Comparison of ENCODE assay signal across 28 cellular contexts in the genomic region with DNA sequence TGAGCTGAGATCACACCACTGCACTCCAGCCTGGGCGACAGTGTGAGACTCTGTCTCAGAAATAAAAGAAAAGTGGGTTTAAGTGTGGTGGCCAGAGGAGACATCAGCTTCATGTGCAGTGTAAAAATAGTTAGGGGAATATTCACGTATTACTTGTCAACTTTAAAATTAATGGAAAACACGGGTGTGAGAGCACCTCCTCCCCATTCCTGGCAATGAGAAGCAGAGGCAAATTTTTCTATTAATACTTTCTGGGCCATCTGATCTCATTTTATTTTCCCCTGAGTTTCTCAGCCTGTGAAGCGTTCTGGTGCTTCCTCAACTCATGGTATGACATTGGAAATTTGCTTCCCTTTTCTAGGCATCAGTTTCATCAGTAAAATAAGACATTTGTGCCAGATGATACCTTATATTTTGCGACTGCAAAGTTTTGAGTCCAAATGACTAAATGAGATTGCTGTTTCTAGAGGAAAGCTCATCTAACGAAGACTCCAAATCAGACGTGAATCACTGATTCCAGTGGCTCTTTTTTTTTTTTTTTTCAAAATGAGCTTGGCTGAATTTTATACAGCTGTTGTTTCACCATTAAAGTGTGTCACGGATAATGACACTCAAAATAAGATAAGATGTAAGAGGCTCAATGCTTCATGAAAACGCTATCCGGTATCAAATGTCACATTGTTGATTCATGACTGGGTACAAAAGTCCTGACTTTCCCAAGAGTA.
A peak's percentile ranks its signal among the peaks of the same experiment; 100 is the strongest.
DNase-seq lines count a peak whose midpoint lies in the region; ATAC-seq, FAIRE-seq and TF ChIP-seq lines count a peak whose summit lies in the region.
"Had no signal": no experiment of that assay in that cellular context is flagged by ENCODE, and none has a peak within 500 bp of the region (broad histone marks: within the 10 kb centered on the region; RNA-seq: fewer than 3 reads in every experiment).

No MANE protein-coding gene starts in this region.

- CTCF ChIA-PET in A673 (lab: Charles Lee), result no interaction called here
- CTCF ChIA-PET in activated CD8-positive, alpha-beta T cell treated with anti-CD3 and anti-CD28 coated beads, Interleukin-2, amount 10 ng/mL, durations not matched to agents 7 days and 5 days (lab: Charles Lee), result no interaction called here

- WGBS in adrenal gland, 4 donors, result 53 to 57% (median 57%) methylated on average over 10 of the region's 10 CpGs

- no peak overlapping the region for H3K27ac Mint-ChIP-seq in astrocyte (ENCODE audit: unreplicated experiment)
- H3K27ac Mint-ChIP-seq in activated CD8-positive, alpha-beta T cell treated with anti-CD3 and anti-CD28 coated beads, Interleukin-2, amount 10 ng/mL, durations not matched to agents 7 days and 5 days, result no peak overlapping the region
- H3K27ac Mint-ChIP-seq: activated T-cell treated with anti-CD3 and anti-CD28 coated beads, Interleukin-2, amount 50 U/mL, for 72 hours; natural killer cell treated with Interleukin-12 subunit alpha and Interleukin-12 subunit beta and Interleukin-15 and Interleukin-18, amount 100 ng/mL, for 72 hours; T-cell had no signal

- TF ChIP-seq POLR2A in adrenal gland (IDR thresholded peaks at IDR 0.05), result no peak

- no peak overlapping the region for H3K27ac ChIP-seq in A673 (ENCODE audit: low read depth, low read length, poor library complexity, severe bottlenecking)
- H3K27ac ChIP-seq in astrocyte (ENCODE audit: low read depth, low read length), result no peak overlapping the region
- no peak overlapping the region for H3K27ac ChIP-seq in adrenal gland
- H3K27ac ChIP-seq: ascending aorta had no signal

- H2AFZ ChIP-seq in astrocyte (ENCODE audit: low read depth, low read length), result no peak overlapping the region

- H3K4me3 ChIP-seq in A673 (ENCODE audit: low read depth, low read length, poor library complexity, severe bottlenecking) (no peak overlapping the region), astrocyte (ENCODE audit: insufficient read depth, low read depth, low read length) (no peak overlapping the region), adrenal gland (no peak overlapping the region)
- H3K4me3 ChIP-seq: ascending aorta, pancreas, upper lobe of left lung had no signal

- DNase-seq in A673 (ENCODE audit: low spot score) (peak; percentile 28), EL (peak; percentile 32), astrocyte (ENCODE audit: low read depth) (peak; percentile 55), left ventricle myocardium superior (no peak), adrenal gland (no peak), GOT3 (lab: John Stamatoyannopoulos, UW) (no peak), NCI-H187 (lab: John Stamatoyannopoulos, UW) (no peak)
- no peak for DNase-seq in activated CD8-positive, alpha-beta T cell treated with anti-CD3 and anti-CD28 coated beads, Interleukin-2, amount 10 ng/mL, durations not matched to agents 7 days and 5 days
- DNase-seq: activated CD4-positive, alpha-beta T cell treated with anti-CD3 and anti-CD28 coated beads for 1 hour; activated CD8-positive, alpha-beta memory T cell treated with anti-CD3 and anti-CD28 coated beads for 24 hours; activated naive CD4-positive, alpha-beta T cell treated with anti-CD3 and anti-CD28 coated beads, Interleukin-2, amount 50 U/mL, for 16 hours; activated T-cell treated with anti-CD3 and anti-CD28 coated beads, Interleukin-2, amount 50 U/mL, for 72 hours; cerebellar nuclear complex; GDM1; HCEC 1CT; KG1; left cardiac atrium; NCI-H146; NCI-H2227 treated with DMSO at 0.1 percent for 48 hours; NCI-H82; pancreas; SIG-M5; T-cell had no signal

- H4K20me1 ChIP-seq in astrocyte (ENCODE audit: insufficient read depth, low read length), result no peaks in the 10 kb centered on the region

- H3K27me3 ChIP-seq in A673 (replicated peaks; ENCODE audit: insufficient read depth, low read depth, low read length, poor library complexity) (peaks cover 8% of the 10 kb centered on the region), astrocyte (ENCODE audit: insufficient read depth, low read length) (no peaks in the 10 kb centered on the region), adrenal gland (no peaks in the 10 kb centered on the region)
- H3K27me3 ChIP-seq: ascending aorta, pancreas, upper lobe of left lung had no signal

- POLR2A ChIA-PET in A673 (lab: Charles Lee; ENCODE audit: low non-redundant PET), result no interaction called here
- POLR2A ChIA-PET in activated CD8-positive, alpha-beta T cell treated with anti-CD3 and anti-CD28 coated beads, Interleukin-2, amount 10 ng/mL, durations not matched to agents 7 days and 5 days (lab: Charles Lee), result no interaction called here

- no peak overlapping the region for H3K4me2 ChIP-seq in astrocyte (ENCODE audit: low read length)

- peaks cover 9% of the 10 kb centered on the region for H3K9me3 Mint-ChIP-seq in astrocyte (ENCODE audit: unreplicated experiment)
- H3K9me3 Mint-ChIP-seq in activated CD8-positive, alpha-beta T cell treated with anti-CD3 and anti-CD28 coated beads, Interleukin-2, amount 10 ng/mL, durations not matched to agents 7 days and 5 days (ENCODE audit: insufficient read depth), result no peaks in the 10 kb centered on the region
- H3K9me3 Mint-ChIP-seq: activated T-cell treated with anti-CD3 and anti-CD28 coated beads, Interleukin-2, amount 50 U/mL, for 72 hours; natural killer cell treated with Interleukin-12 subunit alpha and Interleukin-12 subunit beta and Interleukin-15 and Interleukin-18, amount 100 ng/mL, for 72 hours; T-cell had no signal

- no TSS peak for BruUV-seq in A673 (replicated peaks; lab: Mats Ljungman, UMichigan)

- H3K36me3 Mint-ChIP-seq in astrocyte (ENCODE audit: low read depth, unreplicated experiment), result no peaks in the 10 kb centered on the region
- H3K36me3 Mint-ChIP-seq in activated CD8-positive, alpha-beta T cell treated with anti-CD3 and anti-CD28 coated beads, Interleukin-2, amount 10 ng/mL, durations not matched to agents 7 days and 5 days (ENCODE audit: low read depth), result no peaks in the 10 kb centered on the region
- H3K36me3 Mint-ChIP-seq: natural killer cell treated with Interleukin-12 subunit alpha and Interleukin-12 subunit beta and Interleukin-15 and Interleukin-18, amount 100 ng/mL, for 72 hours; T-cell had no signal

- no peaks in the 10 kb centered on the region for H3K79me2 ChIP-seq in astrocyte (ENCODE audit: insufficient read depth, low read length)

- H3K4me1 Mint-ChIP-seq in astrocyte (ENCODE audit: low read depth, unreplicated experiment), result peaks cover 13% of the 10 kb centered on the region
- no peaks in the 10 kb centered on the region for H3K4me1 Mint-ChIP-seq in activated CD8-positive, alpha-beta T cell treated with anti-CD3 and anti-CD28 coated beads, Interleukin-2, amount 10 ng/mL, durations not matched to agents 7 days and 5 days (ENCODE audit: low read depth)
- H3K4me1 Mint-ChIP-seq: T-cell had no signal

- ATAC-seq in left ventricle myocardium superior, result peak; percentile 66
- ATAC-seq in activated CD8-positive, alpha-beta T cell treated with anti-CD3 and anti-CD28 coated beads, Interleukin-2, amount 10 ng/mL, durations not matched to agents 7 days and 5 days, result no peak
- ATAC-seq: activated T-cell treated with anti-CD3 and anti-CD28 coated beads, Interleukin-2, amount 50 U/mL, for 72 hours; natural killer cell treated with Interleukin-12 subunit alpha and Interleukin-12 subunit beta and Interleukin-15 and Interleukin-18, amount 100 ng/mL, for 72 hours; sciatic nerve; T-cell had no signal

- no peak for FAIRE-seq in astrocyte (lab: Jason Lieb, UNC)
- FAIRE-seq: pancreas, TTC549 had no signal

- H3K27me3 Mint-ChIP-seq in astrocyte (ENCODE audit: low read depth, unreplicated experiment), result peaks cover 17% of the 10 kb centered on the region
- no peaks in the 10 kb centered on the region for H3K27me3 Mint-ChIP-seq in activated CD8-positive, alpha-beta T cell treated with anti-CD3 and anti-CD28 coated beads, Interleukin-2, amount 10 ng/mL, durations not matched to agents 7 days and 5 days (ENCODE audit: low read depth)

- H3K4me1 ChIP-seq in A673 (ENCODE audit: insufficient read depth, low read length, poor library complexity, severe bottlenecking) (no peaks in the 10 kb centered on the region), astrocyte (ENCODE audit: insufficient read depth, low read length) (peaks cover 14% of the 10 kb centered on the region), adrenal gland (replicated peaks in 1 of 2) (no peaks in the 10 kb centered on the region)
- H3K4me1 ChIP-seq: ascending aorta, pancreas, upper lobe of left lung had no signal

- H3K9ac ChIP-seq in astrocyte (ENCODE audit: low read length), result no peak overlapping the region

- H3K9me3 ChIP-seq in A673 (ENCODE audit: low read depth, low read length, poor library complexity, severe bottlenecking) (no peaks in the 10 kb centered on the region), astrocyte (ENCODE audit: insufficient read depth, low read depth, low read length) (no peaks in the 10 kb centered on the region), adrenal gland (replicated peaks in 1 of 3) (no peaks in the 10 kb centered on the region)
- H3K9me3 ChIP-seq: ascending aorta, pancreas, upper lobe of left lung had no signal

- no peaks in the 10 kb centered on the region for H3K36me3 ChIP-seq in A673 (ENCODE audit: insufficient read depth, low read length, poor library complexity, severe bottlenecking)
- no peaks in the 10 kb centered on the region for H3K36me3 ChIP-seq in astrocyte (ENCODE audit: insufficient read depth, low read length)
- no peaks in the 10 kb centered on the region for H3K36me3 ChIP-seq in adrenal gland (replicated peaks in 1 of 2)
- H3K36me3 ChIP-seq: ascending aorta, pancreas, upper lobe of left lung had no signal

- intact Hi-C loops in A673 (cut with micrococcal nuclease; ENCODE audit: unreplicated experiment) (no loop called here), left ventricle myocardium superior (cut with micrococcal nuclease) (no loop called here), adrenal gland (cut with DNase I) (no loop called here)

- TF ChIP-seq CTCF in A673 (conservative IDR thresholded peaks at IDR 0.05; ENCODE audit: low read depth, low read length) (no peak), astrocyte (IDR thresholded peaks at IDR 0.05; ENCODE audit: insufficient read depth, low read depth, low read length) (no peak), adrenal gland (IDR thresholded peaks at IDR 0.05) (no peak)

- no peak overlapping the region for H3K4me3 Mint-ChIP-seq in astrocyte (ENCODE audit: unreplicated experiment)
- no peak overlapping the region for H3K4me3 Mint-ChIP-seq in activated CD8-positive, alpha-beta T cell treated with anti-CD3 and anti-CD28 coated beads, Interleukin-2, amount 10 ng/mL, durations not matched to agents 7 days and 5 days
- H3K4me3 Mint-ChIP-seq: activated T-cell treated with anti-CD3 and anti-CD28 coated beads, Interleukin-2, amount 50 U/mL, for 72 hours; natural killer cell treated with Interleukin-12 subunit alpha and Interleukin-12 subunit beta and Interleukin-15 and Interleukin-18, amount 100 ng/mL, for 72 hours; T-cell had no signal

Comparison
In these comparisons a context has a peak if more than half of its experiments do, and no peak if none do; other contexts are left out.
1. DNase-seq: peak in A673 (single experiment), EL (single experiment) and astrocyte (single experiment); none in left ventricle myocardium superior (single experiment), adrenal gland (0 of 7), GOT3 (single experiment), NCI-H187 (0 of 2) and activated CD8-positive, alpha-beta T cell treated with anti-CD3 and anti-CD28 coated beads, Interleukin-2, amount 10 ng/mL, durations not matched to agents 7 days and 5 days (single experiment).